10 cellular contexts compared by ENCODE assay signal in genomic region chr6:105900120-105900937, GRCh38.
DNase-seq lines count a peak whose midpoint lies in the region; ATAC-seq, FAIRE-seq and TF ChIP-seq lines count a peak whose summit lies in the region.
"Had no signal": no experiment of that assay in that cellular context is flagged by ENCODE, and none has a peak within 500 bp of the region (broad histone marks: within the 10 kb centered on the region; RNA-seq: fewer than 3 reads in every experiment).

No MANE protein-coding gene starts in this region.

- no peaks in the 10 kb centered on the region for H3K36me3 Mint-ChIP-seq in activated naive CD8-positive, alpha-beta T cell treated with anti-CD3 and anti-CD28 coated beads, Interleukin-2, amount 10 ng/mL, durations not matched to agents 7 days and 5 days
- H3K36me3 Mint-ChIP-seq: naive thymus-derived CD8-positive, alpha-beta T cell had no signal

- H3K4me1 ChIP-seq in keratinocyte (ENCODE audit: control insufficient read depth, extremely low read depth, insufficient read depth, low read length) = peaks cover 14% of the 10 kb centered on the region

- no peak for TF ChIP-seq CTCF in BJ (IDR thresholded peaks at IDR 0.05; ENCODE audit: insufficient read depth, low read depth, low read length)
- no peak for TF ChIP-seq CTCF in keratinocyte (optimal IDR thresholded peaks at IDR 0.05 in 1 of 3, IDR thresholded peaks at IDR 0.05 in 1 of 3, conservative IDR thresholded peaks at IDR 0.05 in 1 of 3; ENCODE audit: extremely low read depth in 1 of 3, insufficient read depth in 2 of 3, low read length in 3 of 3)

- H4K20me1 ChIP-seq in keratinocyte (ENCODE audit: control insufficient read depth, extremely low read depth, insufficient read depth, low read length) = no peaks in the 10 kb centered on the region

- no peak overlapping the region for H3K4me2 ChIP-seq in keratinocyte (ENCODE audit: control insufficient read depth, extremely low read depth, insufficient read depth, low read depth, low read length)

- peak overlapping the region; percentile 11 for H2AFZ ChIP-seq in keratinocyte (ENCODE audit: control insufficient read depth, low read length)

- H3K27me3 Mint-ChIP-seq in activated naive CD8-positive, alpha-beta T cell treated with anti-CD3 and anti-CD28 coated beads, Interleukin-2, amount 10 ng/mL, durations not matched to agents 7 days and 5 days = peaks cover 6% of the 10 kb centered on the region

- FAIRE-seq in keratinocyte (lab: Jason Lieb, UNC) = peak; percentile 67

- no peak overlapping the region for H3K9ac ChIP-seq in keratinocyte (ENCODE audit: control insufficient read depth, extremely low read depth, insufficient read depth, low read length)

- POLR2A ChIA-PET in BJ (lab: Charles Lee) = interaction anchor here (0.5 to 1.0 kb wide), 7 partner anchors 32 to 418 kb away, joined by 3 to 6 read pairs (median 4); no protein-coding TSS in a partner anchor
- POLR2A ChIA-PET in activated naive CD8-positive, alpha-beta T cell treated with anti-CD3 and anti-CD28 coated beads, Interleukin-2, amount 10 ng/mL, durations not matched to agents 7 days and 5 days (lab: Charles Lee) = interaction anchor here (0.7 kb wide), 1 partner anchor 20 kb away, joined by 3 read pairs; no protein-coding TSS in a partner anchor

- dilution Hi-C loops in keratinocyte (cut with MboI; ENCODE audit: extremely low pct_ligation_motif_present, low sequenced_read_pairs) = no loop called here

- H3K9me1 ChIP-seq in keratinocyte (ENCODE audit: control insufficient read depth, extremely low read depth, insufficient read depth, low read length) = no peaks in the 10 kb centered on the region

- CTCF ChIA-PET in BJ (lab: Yijun Ruan, JAX) = interaction anchor here (0.8 kb wide), 1 partner anchor 99 kb away, joined by 3 read pairs; no protein-coding TSS in a partner anchor

- DNase-seq in BJ (ENCODE audit: low read depth) = peak; percentile 79
- peak; percentile 77 for DNase-seq in KBM-7
- no peak for DNase-seq in activated naive CD8-positive, alpha-beta T cell treated with anti-CD3 and anti-CD28 coated beads, Interleukin-2, amount 10 ng/mL, durations not matched to agents 7 days and 5 days
- DNase-seq in keratinocyte (ENCODE audit: low read depth, low spot score) = no peak
- no peak for DNase-seq in RPMI8226
- DNase-seq in NCI-H1417 treated with DMSO at 0.1 percent for 48 hours (lab: John Stamatoyannopoulos, UW) = no peak
- DNase-seq in NK-92 (lab: John Stamatoyannopoulos, UW; ENCODE audit: unreplicated experiment) = no peak
- DNase-seq in COLO668 (lab: John Stamatoyannopoulos, UW; ENCODE audit: unreplicated experiment) = no peak
- DNase-seq: central memory CD4-positive, alpha-beta T cell; naive thymus-derived CD8-positive, alpha-beta T cell had no signal

- H3K4me1 Mint-ChIP-seq in activated naive CD8-positive, alpha-beta T cell treated with anti-CD3 and anti-CD28 coated beads, Interleukin-2, amount 10 ng/mL, durations not matched to agents 7 days and 5 days = peaks cover 14% of the 10 kb centered on the region

- no peak overlapping the region for H3K27ac ChIP-seq in keratinocyte (ENCODE audit: control insufficient read depth, insufficient read depth, low read length)

- ATAC-seq in activated naive CD8-positive, alpha-beta T cell treated with anti-CD3 and anti-CD28 coated beads, Interleukin-2, amount 10 ng/mL, durations not matched to agents 7 days and 5 days (ENCODE audit: low read depth) = peak; percentile 54
- ATAC-seq: naive thymus-derived CD8-positive, alpha-beta T cell had no signal

- H3K36me3 ChIP-seq in BJ (ENCODE audit: control insufficient read depth, insufficient read depth, low read length) (no peaks in the 10 kb centered on the region), keratinocyte (ENCODE audit: control insufficient read depth in 2 of 2, extremely low read depth in 1 of 2, insufficient read depth in 2 of 2, low read length in 2 of 2) (no peaks in the 10 kb centered on the region)

- H3K27me3 ChIP-seq in BJ (ENCODE audit: control insufficient read depth, insufficient read depth, low read length) (no peaks in the 10 kb centered on the region), keratinocyte (ENCODE audit: control insufficient read depth, extremely low read depth, insufficient read depth, low read length) (no peaks in the 10 kb centered on the region)

- H3K4me3 ChIP-seq in BJ (ENCODE audit: low read depth, low read length) (no peak overlapping the region), keratinocyte (ENCODE audit: control insufficient read depth in 2 of 3, extremely low read depth in 1 of 3, insufficient read depth in 2 of 3, low read depth in 1 of 3, low read length in 3 of 3) (no peak overlapping the region)

- H3K9me3 Mint-ChIP-seq in activated naive CD8-positive, alpha-beta T cell treated with anti-CD3 and anti-CD28 coated beads, Interleukin-2, amount 10 ng/mL, durations not matched to agents 7 days and 5 days = peaks cover 2% of the 10 kb centered on the region
- H3K9me3 Mint-ChIP-seq: naive thymus-derived CD8-positive, alpha-beta T cell had no signal

- peak overlapping the region; percentile 37 for H3K27ac Mint-ChIP-seq in activated naive CD8-positive, alpha-beta T cell treated with anti-CD3 and anti-CD28 coated beads, Interleukin-2, amount 10 ng/mL, durations not matched to agents 7 days and 5 days

- in situ Hi-C loops in KBM-7 (cut with MboI; ENCODE audit: low pct_unique_long_range_greater_than_20kb, low sequenced_read_pairs) = no loop called here

- H3K9me3 ChIP-seq in keratinocyte (ENCODE audit: control insufficient read depth, low read depth, low read length) = no peaks in the 10 kb centered on the region

- H3K4me3 Mint-ChIP-seq in activated naive CD8-positive, alpha-beta T cell treated with anti-CD3 and anti-CD28 coated beads, Interleukin-2, amount 10 ng/mL, durations not matched to agents 7 days and 5 days = peak overlapping the region; percentile 59

- no peaks in the 10 kb centered on the region for H3K79me2 ChIP-seq in keratinocyte (ENCODE audit: control insufficient read depth, insufficient read depth, low read length)

Comparison
In these comparisons a context has a peak if more than half of its experiments do, and no peak if none do; other contexts are left out.
1. DNase-seq: peak in BJ (single experiment) and KBM-7 (single experiment); none in activated naive CD8-positive, alpha-beta T cell treated with anti-CD3 and anti-CD28 coated beads, Interleukin-2, amount 10 ng/mL, durations not matched to agents 7 days and 5 days (single experiment), keratinocyte (single experiment), RPMI8226 (single experiment), NCI-H1417 treated with DMSO at 0.1 percent for 48 hours (single experiment), NK-92 (single experiment) and COLO668 (single experiment).